11 cellular contexts compared by ENCODE assay signal in genomic region chr11:83054904-83055380, GRCh38. TPM values are rescaled to one million over a fixed set of nuclear protein-coding genes. Genes with fewer than 3 reads are reported as not detected.
DNase-seq lines count a peak whose midpoint lies in the region; ATAC-seq and TF ChIP-seq lines count a peak whose summit lies in the region.
"Had no signal": no experiment of that assay in that cellular context is flagged by ENCODE, and none has a peak within 500 bp of the region (broad histone marks: within the 10 kb centered on the region; RNA-seq: fewer than 3 reads in every experiment).

No MANE protein-coding gene starts in this region.

- POLR2A ChIA-PET in HEK293T (lab: Yijun Ruan, JAX) = no interaction called here

- no peaks in the 10 kb centered on the region for H3K9me3 ChIP-seq in BE2C

- no peak overlapping the region for H3K4me3 ChIP-seq in BE2C (ENCODE audit: low read depth, low read length)

- ATAC-seq in GM18499 (IDR thresholded peaks at IDR 0.05; ENCODE audit: insufficient read depth, unreplicated experiment) (peak; percentile 46), GM21825 (IDR thresholded peaks at IDR 0.05; ENCODE audit: unreplicated experiment) (peak; percentile 49), foreskin keratinocyte (peak; percentile 54), HG02642 (IDR thresholded peaks at IDR 0.05; ENCODE audit: poor library complexity, unreplicated experiment) (no peak)

- H3K27ac ChIP-seq in foreskin keratinocyte = no peak overlapping the region

- peaks cover 35% of the 10 kb centered on the region for H3K4me1 ChIP-seq in foreskin keratinocyte
- H3K4me1 ChIP-seq in BE2C = peaks cover 22% of the 10 kb centered on the region

- peak; percentile 97 for DNase-seq in NCI-H146 (lab: John Stamatoyannopoulos, UW)
- DNase-seq in foreskin keratinocyte = peak; percentile 37 to 55
- no peak for DNase-seq in NCI-H1092 treated with DMSO at 0.1 percent for 48 hours (lab: John Stamatoyannopoulos, UW)
- no peak for DNase-seq in BE2C
- DNase-seq in HEK293T (ENCODE audit: extremely low spot score) = no peak
- DNase-seq: kidney; stimulated activated CD4-positive, alpha-beta T cell treated with anti-CD3 and anti-CD28 coated beads, Interleukin-12 subunit alpha, Interleukin-12 subunit beta, amount 100 ng/mL, for 4 hours; T-helper 1 cell had no signal

- H3K27me3 ChIP-seq in foreskin keratinocyte = no peaks in the 10 kb centered on the region
- H3K27me3 ChIP-seq in BE2C = no peaks in the 10 kb centered on the region

- CTCF ChIA-PET in HEK293T (lab: Yijun Ruan, JAX) = interaction anchor here (0.7 kb wide), 1 partner anchor 8 kb away, joined by 3 read pairs; no protein-coding TSS in a partner anchor

- TF ChIP-seq CTCF in foreskin keratinocyte (conservative IDR thresholded peaks at IDR 0.05) = no peak
- TF ChIP-seq CTCF in BE2C (IDR thresholded peaks at IDR 0.05; ENCODE audit: low read depth, low read length) = no peak

- 0 out of 2 replicates have a peak, but pooled peaks cover 4% of the 10 kb centered on the region for H3K36me3 ChIP-seq in BE2C

TF ChIP-seq in HEK293T, 16 proteins besides CTCF, POLR2A, EP300 and RAD21:
- no peak for TF ChIP-seq NFRKB (IDR thresholded peaks at IDR 0.05)
- no peak for TF ChIP-seq LEF1 (IDR thresholded peaks at IDR 0.05; ENCODE audit: borderline replicate concordance)
- no peak for TF ChIP-seq FOXK2 (IDR thresholded peaks at IDR 0.05)
- no peak for TF ChIP-seq ARNT (IDR thresholded peaks at IDR 0.05)
- TF ChIP-seq L3MBTL2 (conservative IDR thresholded peaks at IDR 0.05) = no peak
- no peak for TF ChIP-seq ZNF384 (IDR thresholded peaks at IDR 0.05)
- TF ChIP-seq ELF4 (IDR thresholded peaks at IDR 0.05) = no peak
- no peak for TF ChIP-seq BHLHE40 (IDR thresholded peaks at IDR 0.05; ENCODE audit: borderline replicate concordance)
- TF ChIP-seq TARDBP (IDR thresholded peaks at IDR 0.05) = no peak
- TF ChIP-seq CTBP1 (IDR thresholded peaks at IDR 0.05; ENCODE audit: borderline replicate concordance) = no peak
- TF ChIP-seq SP1 (IDR thresholded peaks at IDR 0.05) = no peak

RNA-seq across cellular contexts. Expression of gene RAB30, which starts 16.8 kb away (rescaled TPM):
- total RNA-seq in foreskin keratinocyte = 3.5 and 4.7 TPM in 2 replicates
- 1.1 and 1.8 TPM in 2 replicates for polyA plus RNA-seq in foreskin keratinocyte
- polyA plus RNA-seq in BE2C (2012; ENCODE audit: insufficient read depth, insufficient read length, low read depth) = 7.0 TPM

Comparison
In these comparisons a context has a peak if more than half of its experiments do, and no peak if none do; other contexts are left out.
1. DNase-seq: peak in NCI-H146 (single experiment) and foreskin keratinocyte (2 of 2); none in NCI-H1092 treated with DMSO at 0.1 percent for 48 hours (single experiment), BE2C (single experiment) and HEK293T (single experiment).